Comparison of ENCODE assay signal across 8 cellular contexts in genomic region chr17:76005263-76006149, GRCh38. TPM values are rescaled to one million over a fixed set of nuclear protein-coding genes. Genes with fewer than 3 reads are reported as not detected.
A peak's percentile ranks its signal among the peaks of the same experiment; 100 is the strongest.
DNase-seq lines count a peak whose midpoint lies in the region; ATAC-seq and TF ChIP-seq lines count a peak whose summit lies in the region.

No MANE protein-coding gene starts in this region.

- CTCF ChIA-PET in CD8-positive, alpha-beta T cell (lab: Charles Lee): interaction anchor here (0.6 to 3.0 kb wide), 36 partner anchors 8 to 627 kb away, joined by 3 to 24 read pairs (median 4); partner anchors contain the start of genes ACOX1, MRPL38, TEN1 and WBP2

- H3K36me3 ChIP-seq in CD8-positive, alpha-beta T cell (ENCODE audit: insufficient read depth, low read length): no peaks in the 10 kb centered on the region
- H3K36me3 ChIP-seq in OCI-LY3 (replicated peaks; ENCODE audit: low read depth, low read length) (no peaks in the 10 kb centered on the region), esophagus muscularis mucosa (peaks cover 0 to 12% (median 9%) of the 10 kb centered on the region in 4 donors), stomach (peaks cover 0 to 51% (median 29%) of the 10 kb centered on the region in 4 donors)

- 59% methylated on average over 16 of the region's 16 CpGs for WGBS in esophagus muscularis mucosa
- WGBS in stomach, 5 donors: 43 to 59% (median 50%) methylated on average over 15 to 16 of the region's 16 CpGs

- no peak for TF ChIP-seq POLR2A in esophagus muscularis mucosa (IDR thresholded peaks at IDR 0.05; ENCODE audit: low read depth)
- TF ChIP-seq POLR2A in stomach (IDR thresholded peaks at IDR 0.05): no peak

- TF ChIP-seq EP300 in esophagus muscularis mucosa (IDR thresholded peaks at IDR 0.05) (no peak), stomach (IDR thresholded peaks at IDR 0.05) (no peak)

- no peaks in the 10 kb centered on the region for H3K27me3 Mint-ChIP-seq in CD8-positive, alpha-beta T cell (ENCODE audit: low read depth)
- no peaks in the 10 kb centered on the region for H3K27me3 Mint-ChIP-seq in IgD-negative memory B cell
- H3K27me3 Mint-ChIP-seq in neural crest cell (ENCODE audit: low read depth): no peaks in the 10 kb centered on the region

- no peaks in the 10 kb centered on the region for H3K27me3 ChIP-seq in CD8-positive, alpha-beta T cell (ENCODE audit: insufficient read depth, low read length)
- no peaks in the 10 kb centered on the region for H3K27me3 ChIP-seq in OCI-LY3 (ENCODE audit: low read depth, low read length)
- no peaks in the 10 kb centered on the region for H3K27me3 ChIP-seq in esophagus muscularis mucosa
- no peaks in the 10 kb centered on the region for H3K27me3 ChIP-seq in stomach

- H3K4me3 ChIP-seq in CD8-positive, alpha-beta T cell (ENCODE audit: low read depth, low read length): no peak overlapping the region
- H3K4me3 ChIP-seq in OCI-LY3 (ENCODE audit: low read length) (no peak overlapping the region), esophagus muscularis mucosa (no peak overlapping the region), stomach (no peak overlapping the region)

- H3K9me3 Mint-ChIP-seq in CD8-positive, alpha-beta T cell: no peaks in the 10 kb centered on the region
- H3K9me3 Mint-ChIP-seq in IgD-negative memory B cell (no peaks in the 10 kb centered on the region), neural crest cell (no peaks in the 10 kb centered on the region)

- no peak for TF ChIP-seq CTCF in CD8-positive, alpha-beta T cell (IDR thresholded peaks at IDR 0.05)
- TF ChIP-seq CTCF in OCI-LY3 (IDR thresholded peaks at IDR 0.05; ENCODE audit: low read depth, low read length) (peak; percentile 85), esophagus muscularis mucosa (IDR thresholded peaks at IDR 0.05) (peak; percentile 63 to 68 (median 67)), neural crest cell (conservative IDR thresholded peaks at IDR 0.05) (peak; percentile 87), stomach (IDR thresholded peaks at IDR 0.05) (peak in 5 of 7 experiments; percentile 33 to 78 (median 65))

- no peak overlapping the region for H3K27ac Mint-ChIP-seq in CD8-positive, alpha-beta T cell
- H3K27ac Mint-ChIP-seq in IgD-negative memory B cell: peak overlapping the region in 2 of 3 donors; percentile 20 to 69
- H3K27ac Mint-ChIP-seq in neural crest cell (ENCODE audit: unreplicated experiment): peak overlapping the region; percentile 84

- H3K4me1 Mint-ChIP-seq in CD8-positive, alpha-beta T cell (ENCODE audit: low read depth): no peaks in the 10 kb centered on the region
- peaks cover 2 to 5% (median 3%) of the 10 kb centered on the region in 3 donors for H3K4me1 Mint-ChIP-seq in IgD-negative memory B cell
- H3K4me1 Mint-ChIP-seq in neural crest cell: no peaks in the 10 kb centered on the region

- H3K9ac ChIP-seq in OCI-LY3 (ENCODE audit: low read length): no peak overlapping the region

- no peak overlapping the region for H3K27ac ChIP-seq in CD8-positive, alpha-beta T cell (ENCODE audit: low read depth, low read length)
- H3K27ac ChIP-seq in OCI-LY3 (ENCODE audit: low read length) (no peak overlapping the region), esophagus muscularis mucosa (replicated peaks in 1 of 4) (no peak overlapping the region), stomach (peak overlapping the region in 3 of 5 donors; percentile 3 to 37 (median 4))

- H3K9me3 ChIP-seq in CD8-positive, alpha-beta T cell (ENCODE audit: low read length): no peaks in the 10 kb centered on the region
- no peaks in the 10 kb centered on the region for H3K9me3 ChIP-seq in OCI-LY3 (ENCODE audit: insufficient read depth, low read length)
- no peaks in the 10 kb centered on the region for H3K9me3 ChIP-seq in esophagus muscularis mucosa
- no peaks in the 10 kb centered on the region for H3K9me3 ChIP-seq in stomach

- ATAC-seq in CD8-positive, alpha-beta T cell: peak; percentile 63
- no peak for ATAC-seq in HG03439 (IDR thresholded peaks at IDR 0.05; ENCODE audit: unreplicated experiment)

- no peak overlapping the region for H2AFZ ChIP-seq in OCI-LY3 (ENCODE audit: low read depth, low read length)

- no peak overlapping the region for H3K4me2 ChIP-seq in OCI-LY3 (ENCODE audit: low read length)

- no peaks in the 10 kb centered on the region for H3K4me1 ChIP-seq in CD8-positive, alpha-beta T cell (ENCODE audit: insufficient read depth, low read length)
- no peaks in the 10 kb centered on the region for H3K4me1 ChIP-seq in OCI-LY3 (ENCODE audit: low read length)
- peaks cover 0 to 11% (median 5%) of the 10 kb centered on the region in 4 donors for H3K4me1 ChIP-seq in esophagus muscularis mucosa
- peaks cover 9 to 28% (median 12%) of the 10 kb centered on the region in 4 donors for H3K4me1 ChIP-seq in stomach

- POLR2A ChIA-PET in CD8-positive, alpha-beta T cell (lab: Charles Lee): interaction anchor here (1.2 kb wide), 1 partner anchor 8 kb away, joined by 3 read pairs; no protein-coding TSS in a partner anchor

- no peaks in the 10 kb centered on the region for H4K20me1 ChIP-seq in OCI-LY3 (ENCODE audit: insufficient read depth, low read length)

- DNase-seq in CD8-positive, alpha-beta T cell: peak; percentile 53 to 90 (median 80)
- DNase-seq in activated T-cell treated with anti-CD3 and anti-CD28 coated beads for 1 hour (ENCODE audit: low read depth): peak; percentile 85
- DNase-seq in esophagus muscularis mucosa (ENCODE audit: extremely low spot score): peak; percentile 96
- DNase-seq in neural crest cell (ENCODE audit: low read depth, low spot score): peak; percentile 84
- DNase-seq in stomach: peak; percentile 86

- no peaks in the 10 kb centered on the region for H3K79me2 ChIP-seq in OCI-LY3 (ENCODE audit: low read length)

- no peak overlapping the region for H3K4me3 Mint-ChIP-seq in CD8-positive, alpha-beta T cell
- H3K4me3 Mint-ChIP-seq in IgD-negative memory B cell: peak overlapping the region in 1 of 4 donors; percentile 21
- no peak overlapping the region for H3K4me3 Mint-ChIP-seq in neural crest cell

- no peaks in the 10 kb centered on the region for H3K36me3 Mint-ChIP-seq in CD8-positive, alpha-beta T cell
- H3K36me3 Mint-ChIP-seq in IgD-negative memory B cell: peaks cover 2% of the 10 kb centered on the region
- no peaks in the 10 kb centered on the region for H3K36me3 Mint-ChIP-seq in neural crest cell (ENCODE audit: low read depth)

- intact Hi-C loops in CD8-positive, alpha-beta T cell (cut with DNase I, micrococcal nuclease): loop anchor here (1.0 to 5.0 kb wide), 3 partner anchors 100 to 228 kb away; partner anchors contain the start of gene WBP2 (in 1 of the 2)
- intact Hi-C loops in esophagus muscularis mucosa (cut with DNase I): loop anchor here (2.0 kb wide), 1 partner anchor 101 kb away; the partner anchor contains the start of gene MRPL38
- intact Hi-C loops in stomach (cut with DNase I; ENCODE audit: low total_unique reads): loop anchor here (5.0 kb wide), 1 partner anchor 88 kb away; no protein-coding TSS in a partner anchor

RNA-seq across cellular contexts. Expression of gene CDK3, which starts 4.9 kb away (rescaled TPM):
- total RNA-seq in CD8-positive, alpha-beta T cell: 1 to 10 TPM; 2.1 to 3.3 TPM
- polyA plus RNA-seq in IgD-negative memory B cell (0.71 TPM), stomach (10 to 100 TPM in 1 of 3 donors, 1 to 10 TPM in 2; 7.3 to 17.2 (median 8.2) TPM)
- total RNA-seq in esophagus muscularis mucosa (1 to 10 TPM in 2 of 4 donors, under 1 TPM in 1, not detected in 1; 0.65 to 2.2 (median 1.2) TPM), neural crest cell (7.9 and 9.4 TPM in 2 replicates), stomach (10 to 100 TPM in 1 of 5 donors, 1 to 10 TPM in 3, not detected in 1; 3.1 to 20.4 (median 7.3) TPM)

RNA-seq across cellular contexts. Expression of gene EVPL, which starts 21.6 kb away (rescaled TPM):
- total RNA-seq in CD8-positive, alpha-beta T cell: 1 to 10 TPM in 1 of 2 experiments, under 1 TPM in 1; 0.38 to 1.1 TPM
- polyA plus RNA-seq in IgD-negative memory B cell: not detected
- 1 to 10 TPM in 2 of 4 donors, under 1 TPM in 2; 0.19 to 2.1 (median 1.1) TPM for total RNA-seq in esophagus muscularis mucosa
- not detected in 2 replicates for total RNA-seq in neural crest cell
- total RNA-seq in stomach: 10 to 100 TPM in 2 of 5 donors, 1 to 10 TPM in 3; 1.2 to 89.8 (median 9.7) TPM
- 100 to 1,000 TPM in 1 of 3 donors, 1 to 10 TPM in 2; 1.8 to 105 (median 8.2) TPM for polyA plus RNA-seq in stomach

RNA-seq across cellular contexts. Expression of gene TEN1, which starts 26.5 kb away (rescaled TPM):
- 10 to 100 TPM; 14.6 to 17.1 TPM for total RNA-seq in CD8-positive, alpha-beta T cell
- polyA plus RNA-seq in IgD-negative memory B cell (27.0 TPM), stomach (10 to 100 TPM; 37.1 to 66.6 (median 52.4) TPM)
- total RNA-seq in esophagus muscularis mucosa (10 to 100 TPM in 3 of 4 donors, 1 to 10 TPM in 1; 4.6 to 11.3 (median 10.7) TPM), neural crest cell (9.1 and 10.1 TPM in 2 replicates), stomach (100 to 1,000 TPM in 1 of 5 donors, 10 to 100 TPM in 3, not detected in 1; 14.2 to 121 (median 19.3) TPM)

RNA-seq across cellular contexts. Expression of gene ACOX1, which starts 26.5 kb away (rescaled TPM):
- total RNA-seq in CD8-positive, alpha-beta T cell: 10 to 100 TPM; 18.2 to 20.4 TPM
- polyA plus RNA-seq in IgD-negative memory B cell: 19.3 TPM
- total RNA-seq in esophagus muscularis mucosa: 10 to 100 TPM; 45.3 to 57.4 (median 48.9) TPM
- 19.3 and 22.3 TPM in 2 replicates for total RNA-seq in neural crest cell
- total RNA-seq in stomach: 100 to 1,000 TPM in 1 of 5 donors, 10 to 100 TPM in 4; 28.1 to 133 (median 71.8) TPM
- polyA plus RNA-seq in stomach: 10 to 100 TPM; 11.9 to 26.5 (median 20.6) TPM

Comparison
In these comparisons a context has a peak if more than half of its experiments do, and no peak if none do; other contexts are left out.
1. H3K27ac ChIP-seq: peak in stomach (3 of 5); none in CD8-positive, alpha-beta T cell (single experiment), OCI-LY3 (single experiment) and esophagus muscularis mucosa (0 of 4).
2. Peak in every context shown above with its lines, with median percentiles within 50 percentile points of each other: DNase-seq.